Comparison of ENCODE assay signal across 18 cellular contexts in genomic region chr5:145589063-145589462, GRCh38.
"Had no signal": no experiment of that assay in that cellular context is flagged by ENCODE, and none has a peak within 500 bp of the region (broad histone marks: within the 10 kb centered on the region; RNA-seq: fewer than 3 reads in every experiment).

No MANE protein-coding gene starts in this region.

- H3K27ac ChIP-seq: HL-60, RWPE1 had no signal

- ATAC-seq: Panc1, PC-3 had no signal

- DNase-seq: KBM-7, MV-4-11, NCI-H1048, NCI-H1105, NCI-H1417, NCI-H1436 treated with DMSO at 0.1 percent for 48 hours, NCI-H1694, NCI-H187 treated with DMSO at 0.1 percent for 48 hours, NCI-H2029 treated with DMSO at 0.1 percent for 48 hours, NCI-H2227 treated with DMSO at 0.1 percent for 48 hours, NCI-H524 treated with DMSO at 0.1 percent for 48 hours, NCI-H774, PC-3, SHP77 had no signal

- FAIRE-seq: HTR-8/SVneo had no signal
